In genomic region chrX:145729635-145730034, GRCh38 we compare ENCODE assay signal across 25 cellular contexts.
A peak's percentile ranks its signal among the peaks of the same experiment; 100 is the strongest.
DNase-seq lines count a peak whose midpoint lies in the region; ATAC-seq and TF ChIP-seq lines count a peak whose summit lies in the region.
"Had no signal": no experiment of that assay in that cellular context is flagged by ENCODE, and none has a peak within 500 bp of the region (broad histone marks: within the 10 kb centered on the region; RNA-seq: fewer than 3 reads in every experiment).

No MANE protein-coding gene starts in this region.

- TF ChIP-seq CTCF in AG10803 (conservative IDR thresholded peaks at IDR 0.05; ENCODE audit: low read length): no peak
- TF ChIP-seq CTCF in GM23338 (conservative IDR thresholded peaks at IDR 0.05; ENCODE audit: low read depth in 2 of 2): no peak

- no peak overlapping the region for H3K4me3 Mint-ChIP-seq in GM23338
- H3K4me3 Mint-ChIP-seq: H9; memory B cell; naive thymus-derived CD4-positive, alpha-beta T cell; stimulated activated naive CD8-positive, alpha-beta T cell treated with anti-CD3 and anti-CD28 coated beads, Interleukin-15, amount 100 ng/mL, for 72 hours had no signal

- H3K27me3 ChIP-seq in GM23338 (ENCODE audit: insufficient read depth): no peaks in the 10 kb centered on the region
- H3K27me3 ChIP-seq: esophagus muscularis mucosa, hepatocyte, Peyer's patch, upper lobe of right lung had no signal

- H3K4me3 ChIP-seq in AG10803 (ENCODE audit: low read length): no peak overlapping the region
- no peak overlapping the region for H3K4me3 ChIP-seq in GM23338
- H3K4me3 ChIP-seq: esophagus muscularis mucosa, hepatocyte, Peyer's patch, skin epidermis, upper lobe of right lung had no signal

- H2AFZ ChIP-seq in GM23338: no peak overlapping the region
- H2AFZ ChIP-seq: hepatocyte had no signal

- H3K9me2 ChIP-seq in GM23338 (ENCODE audit: insufficient read depth): no peaks in the 10 kb centered on the region

- no peaks in the 10 kb centered on the region for H3K4me1 Mint-ChIP-seq in GM23338
- H3K4me1 Mint-ChIP-seq: memory B cell; naive thymus-derived CD4-positive, alpha-beta T cell; stimulated activated naive CD8-positive, alpha-beta T cell treated with anti-CD3 and anti-CD28 coated beads, Interleukin-15, amount 100 ng/mL, for 72 hours had no signal

- no peaks in the 10 kb centered on the region for H3K4me1 ChIP-seq in GM23338 (ENCODE audit: insufficient read depth)
- H3K4me1 ChIP-seq: esophagus muscularis mucosa, Peyer's patch, upper lobe of right lung had no signal

- in situ Hi-C loops in SK-MEL-5 (cut with HindIII; ENCODE audit: low pct_unique_long_range_greater_than_20kb, low sequenced_read_pairs): no loop called here

- DNase-seq in AG10803 (ENCODE audit: low read depth) (peak; percentile 3), SK-MEL-5 (ENCODE audit: low read depth, low spot score) (peak; percentile 94), fibroblast of gingiva (ENCODE audit: low read depth) (peak; percentile 56), middle frontal gyrus (ENCODE audit: extremely low spot score, low spot score) (peak; percentile 5), GM23338 (ENCODE audit: low spot score) (no peak)
- DNase-seq in activated CD8-positive, alpha-beta memory T cell treated with anti-CD3 and anti-CD28 coated beads, Interleukin-2, amount 50 U/mL, for 48 hours: no peak
- DNase-seq: activated CD4-positive, CD25-positive, alpha-beta regulatory T cell treated with anti-CD3 and anti-CD28 coated beads, Interleukin-2, amount 50 U/mL, for 72 hours; DMS153; GF-D8; H9; IMR-90; naive thymus-derived CD4-positive, alpha-beta T cell; NCI-H187; Peyer's patch; stimulated activated CD4-positive, alpha-beta T cell treated with anti-CD3 and anti-CD28 coated beads, Interleukin-2, amount 100 ng/mL, for 48 hours; stimulated activated naive CD8-positive, alpha-beta T cell treated with anti-CD3 and anti-CD28 coated beads, Interleukin-15, amount 100 ng/mL, for 72 hours; upper lobe of right lung had no signal

- no peaks in the 10 kb centered on the region for H3K79me2 ChIP-seq in GM23338 (replicated peaks; ENCODE audit: insufficient read depth)
- H3K79me2 ChIP-seq: hepatocyte had no signal

- H3K36me3 ChIP-seq in GM23338 (ENCODE audit: insufficient read depth): no peaks in the 10 kb centered on the region
- H3K36me3 ChIP-seq: esophagus muscularis mucosa, Peyer's patch, upper lobe of right lung had no signal

- no peak overlapping the region for H3K27ac ChIP-seq in GM23338 (ENCODE audit: low read depth)
- H3K27ac ChIP-seq: C4-2B, esophagus muscularis mucosa, hepatocyte, Peyer's patch, skin epidermis, upper lobe of right lung had no signal

- no peaks in the 10 kb centered on the region; the same call in 2 of the 3 replicates for H3K36me3 Mint-ChIP-seq in GM23338 (ENCODE audit: low read depth)
- H3K36me3 Mint-ChIP-seq: memory B cell; naive thymus-derived CD4-positive, alpha-beta T cell had no signal

- peaks cover 3% of the 10 kb centered on the region for H3K27me3 Mint-ChIP-seq in GM23338 (ENCODE audit: insufficient read depth, low read depth, poor library complexity)
- H3K27me3 Mint-ChIP-seq: memory B cell; naive thymus-derived CD4-positive, alpha-beta T cell; stimulated activated naive CD8-positive, alpha-beta T cell treated with anti-CD3 and anti-CD28 coated beads, Interleukin-15, amount 100 ng/mL, for 72 hours had no signal

- H3K27ac Mint-ChIP-seq in GM23338: no peak overlapping the region
- H3K27ac Mint-ChIP-seq: activated T-helper 2 cell treated with anti-CD3 and anti-CD28 coated beads, Interferon-gamma antibody, Interleukin-2, Interleukin-4, amounts not matched to agents 10 μg/mL and 5 μg/mL and 100 μg/mL, durations not matched to agents 14 hours and 24 hours and 36 hours; H9; memory B cell; naive thymus-derived CD4-positive, alpha-beta T cell; stimulated activated naive CD8-positive, alpha-beta T cell treated with anti-CD3 and anti-CD28 coated beads, Interleukin-15, amount 100 ng/mL, for 72 hours had no signal

- peaks cover 68% of the 10 kb centered on the region for H3K9me3 Mint-ChIP-seq in GM23338
- H3K9me3 Mint-ChIP-seq: memory B cell; stimulated activated naive CD8-positive, alpha-beta T cell treated with anti-CD3 and anti-CD28 coated beads, Interleukin-15, amount 100 ng/mL, for 72 hours had no signal

- H4K20me1 ChIP-seq in GM23338 (replicated peaks; ENCODE audit: insufficient read depth): no peaks in the 10 kb centered on the region

- no peaks in the 10 kb centered on the region for H3F3A ChIP-seq in GM23338 (replicated peaks; ENCODE audit: low read depth)

- ATAC-seq in GM23338: no peak
- no peak for ATAC-seq in HG02840 (IDR thresholded peaks at IDR 0.05; ENCODE audit: low FRiP score, unreplicated experiment)
- ATAC-seq in HG02973 (IDR thresholded peaks at IDR 0.05; ENCODE audit: unreplicated experiment): no peak
- ATAC-seq: naive thymus-derived CD4-positive, alpha-beta T cell; stimulated activated naive CD8-positive, alpha-beta T cell treated with anti-CD3 and anti-CD28 coated beads, Interleukin-15, amount 100 ng/mL, for 72 hours; upper lobe of right lung had no signal

- no peak overlapping the region for H3K4me2 ChIP-seq in GM23338
- H3K4me2 ChIP-seq: hepatocyte had no signal

TF ChIP-seq in GM23338, 12 proteins besides CTCF, POLR2A, EP300 and RAD21 (continues in another document):
- TF ChIP-seq REST (IDR thresholded peaks at IDR 0.05; ENCODE audit: unreplicated experiment) (no peak), ZNF331 (CRISPR knock-in tag; IDR thresholded peaks at IDR 0.05; ENCODE audit: low read depth) (no peak), JUNB (IDR thresholded peaks at IDR 0.05; ENCODE audit: unreplicated experiment) (no peak)

Comparison
In these comparisons a context has a peak if more than half of its experiments do, and no peak if none do; other contexts are left out.
1. DNase-seq: peak in AG10803 (single experiment), SK-MEL-5 (single experiment), fibroblast of gingiva (single experiment) and middle frontal gyrus (single experiment); none in activated CD8-positive, alpha-beta memory T cell treated with anti-CD3 and anti-CD28 coated beads, Interleukin-2, amount 50 U/mL, for 48 hours (single experiment) and GM23338 (single experiment).